Comparison of ENCODE assay signal across 8 cellular contexts in the genomic region with DNA sequence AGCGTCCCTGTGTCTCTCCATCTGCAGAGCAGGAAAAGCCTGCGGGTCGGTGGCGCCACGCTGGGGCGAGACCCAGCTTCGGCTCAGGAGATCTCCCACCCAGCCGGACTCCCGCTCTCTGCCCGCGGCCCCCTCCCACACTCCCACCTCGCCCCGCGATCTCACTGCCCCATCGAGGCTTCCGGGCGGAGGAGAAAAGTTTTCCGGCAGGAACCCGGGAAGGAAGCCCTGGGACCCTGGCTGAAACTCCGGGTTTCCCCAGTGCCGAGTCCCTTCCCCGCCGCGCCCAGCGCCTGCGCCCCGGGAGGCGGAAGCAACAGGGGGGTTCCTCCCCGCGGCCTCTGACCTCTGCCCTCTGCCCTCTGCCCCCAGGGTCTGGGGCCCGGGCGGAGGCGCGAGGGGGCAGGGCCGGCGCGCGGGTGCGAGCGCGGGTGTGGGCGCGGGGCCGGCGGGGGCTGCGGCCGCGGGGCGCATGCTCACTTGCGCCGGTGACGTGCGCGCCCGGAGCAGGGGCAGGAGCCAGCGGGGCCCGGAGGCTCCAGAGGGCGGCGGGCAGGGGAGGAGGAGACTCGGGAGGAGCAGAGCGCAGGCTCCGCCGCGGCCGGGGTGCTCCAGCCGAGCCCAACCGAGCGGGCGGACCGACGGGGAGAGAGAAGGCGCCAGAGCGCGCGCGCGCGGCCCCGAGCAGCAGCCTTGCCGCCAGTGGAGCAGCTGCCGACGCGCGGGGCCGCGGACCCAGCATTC. TPM values are rescaled to one million over a fixed set of nuclear protein-coding genes. Genes with fewer than 3 reads are reported as not detected.
A peak's percentile ranks its signal among the peaks of the same experiment; 100 is the strongest.
DNase-seq lines count a peak whose midpoint lies in the region; ATAC-seq and TF ChIP-seq lines count a peak whose summit lies in the region.

Gene ATP11A (plus strand): TSS at position 541 of the 744 bp plus-strand sequence. CDS start 379 bp downstream, outside the sequence.

- H3K9me3 Mint-ChIP-seq in stimulated activated naive CD8-positive, alpha-beta T cell treated with anti-CD3 and anti-CD28 coated beads, Interleukin-15, Interleukin-2, amounts not matched to agents 100 ng/mL and 50 ng/mL, for 24 hours: no peaks in the 10 kb centered on the region

- ATAC-seq in GM21717 (IDR thresholded peaks at IDR 0.05; ENCODE audit: unreplicated experiment): peak; percentile 84

- no peak for TF ChIP-seq RAD21 in neural cell (conservative IDR thresholded peaks at IDR 0.05)

- H3K36me3 Mint-ChIP-seq in stimulated activated naive CD8-positive, alpha-beta T cell treated with anti-CD3 and anti-CD28 coated beads, Interleukin-15, Interleukin-2, amounts not matched to agents 100 ng/mL and 50 ng/mL, for 24 hours (ENCODE audit: low read depth): no peaks in the 10 kb centered on the region

- in situ Hi-C loops in KBM-7 (cut with MboI; ENCODE audit: low pct_unique_long_range_greater_than_20kb, low sequenced_read_pairs): no loop called here

- peak within 1 kb of the TSS; percentile 64 for H3K9ac ChIP-seq in neural cell (ENCODE audit: low read length)

- H3K4me1 ChIP-seq in DOHH2 (ENCODE audit: control insufficient read depth, low read length): peaks cover 44% of the 10 kb centered on the region

- peaks cover 52% of the 10 kb centered on the region for H3K4me1 Mint-ChIP-seq in stimulated activated naive CD8-positive, alpha-beta T cell treated with anti-CD3 and anti-CD28 coated beads, Interleukin-15, Interleukin-2, amounts not matched to agents 100 ng/mL and 50 ng/mL, for 24 hours (ENCODE audit: low read depth)

- H3K27ac Mint-ChIP-seq in stimulated activated naive CD8-positive, alpha-beta T cell treated with anti-CD3 and anti-CD28 coated beads, Interleukin-15, Interleukin-2, amounts not matched to agents 100 ng/mL and 50 ng/mL, for 24 hours: peak within 1 kb of the TSS; percentile 89

- peak within 1 kb of the TSS; percentile 34 for H3K27ac ChIP-seq in DOHH2 (ENCODE audit: low read depth, low read length)
- H3K27ac ChIP-seq in neural cell (ENCODE audit: low read length): no peak within 1 kb of the TSS

- peak within 1 kb of the TSS; percentile 88 for H3K4me3 Mint-ChIP-seq in stimulated activated naive CD8-positive, alpha-beta T cell treated with anti-CD3 and anti-CD28 coated beads, Interleukin-15, Interleukin-2, amounts not matched to agents 100 ng/mL and 50 ng/mL, for 24 hours

- TF ChIP-seq EP300 in neural cell (conservative IDR thresholded peaks at IDR 0.05; ENCODE audit: poor library complexity, severe bottlenecking): peak; percentile 20

- H3K79me2 ChIP-seq in DOHH2 (ENCODE audit: control insufficient read depth, low read length) (peaks cover 42% of the 10 kb centered on the region), neural cell (replicated peaks; ENCODE audit: insufficient read depth, low read length) (peaks cover 14% of the 10 kb centered on the region)

- no peak for TF ChIP-seq CTCF in DOHH2 (IDR thresholded peaks at IDR 0.05; ENCODE audit: low read depth, low read length, poor library complexity, severe bottlenecking)
- no peak for TF ChIP-seq CTCF in neural cell (IDR thresholded peaks at IDR 0.05; ENCODE audit: poor library complexity, severe bottlenecking)

- H3K9me3 ChIP-seq in DOHH2 (ENCODE audit: control insufficient read depth, insufficient read depth, low read length): no peaks in the 10 kb centered on the region
- no peaks in the 10 kb centered on the region for H3K9me3 ChIP-seq in neural cell (ENCODE audit: low read length)

- H3K9me2 ChIP-seq in DOHH2 (replicated peaks; ENCODE audit: control insufficient read depth, low read length) (no peaks in the 10 kb centered on the region), neural cell (ENCODE audit: insufficient read depth, low read length) (no peaks in the 10 kb centered on the region)

- H3K4me2 ChIP-seq in DOHH2 (ENCODE audit: low read length) (peak within 1 kb of the TSS; percentile 84), neural cell (ENCODE audit: low read length) (peak within 1 kb of the TSS; percentile 69)

- H3K36me3 ChIP-seq in DOHH2 (ENCODE audit: control insufficient read depth, low read length) (no peaks in the 10 kb centered on the region), neural cell (ENCODE audit: insufficient read depth, low read length) (no peaks in the 10 kb centered on the region)

- DNase-seq in KBM-7 (peak; percentile 84), SIG-M5 (lab: John Stamatoyannopoulos, UW) (peak; percentile 37), activated gamma-delta T cell (lab: John Stamatoyannopoulos, UW) (peak; percentile 70), fibroblast of the conjunctiva (ENCODE audit: low read depth) (peak; percentile 79)

- H2AFZ ChIP-seq in neural cell (ENCODE audit: low read depth, low read length): no peak within 1 kb of the TSS

- H3K27me3 Mint-ChIP-seq in stimulated activated naive CD8-positive, alpha-beta T cell treated with anti-CD3 and anti-CD28 coated beads, Interleukin-15, Interleukin-2, amounts not matched to agents 100 ng/mL and 50 ng/mL, for 24 hours: no peaks in the 10 kb centered on the region

- H3K4me3 ChIP-seq in DOHH2 (ENCODE audit: low read length) (peak within 1 kb of the TSS; percentile 74), neural cell (ENCODE audit: low read length) (peak within 1 kb of the TSS; percentile 80)

- peaks cover 2% of the 10 kb centered on the region; the same call in 1 of the 2 replicates for H3F3A ChIP-seq in DOHH2 (ENCODE audit: control insufficient read depth, insufficient read depth)
- H3F3A ChIP-seq in neural cell (ENCODE audit: insufficient read depth, low read length, poor library complexity, severe bottlenecking): no peaks in the 10 kb centered on the region

- H3K27me3 ChIP-seq in DOHH2 (ENCODE audit: control insufficient read depth, low read length) (no peaks in the 10 kb centered on the region), neural cell (ENCODE audit: insufficient read depth, low read depth, low read length) (no peaks in the 10 kb centered on the region)

- H4K20me1 ChIP-seq in DOHH2 (ENCODE audit: control insufficient read depth, insufficient read depth, low read depth, low read length) (peaks cover 21% of the 10 kb centered on the region), neural cell (ENCODE audit: insufficient read depth) (no peaks in the 10 kb centered on the region)

TF ChIP-seq in neural cell, 6 proteins besides CTCF, POLR2A, EP300 and RAD21:
- no peak for TF ChIP-seq MXI1 (conservative IDR thresholded peaks at IDR 0.05; ENCODE audit: poor library complexity, severe bottlenecking)
- no peak for TF ChIP-seq POLR2AphosphoS5 (IDR thresholded peaks at IDR 0.05)
- TF ChIP-seq SMC3 (conservative IDR thresholded peaks at IDR 0.05; ENCODE audit: poor library complexity): no peak
- no peak for TF ChIP-seq TAF1 (IDR thresholded peaks at IDR 0.05; ENCODE audit: low read depth)
- no peak for TF ChIP-seq REST (IDR thresholded peaks at IDR 0.05; ENCODE audit: borderline replicate concordance)
- no peak for TF ChIP-seq EZH2 (IDR thresholded peaks at IDR 0.05; ENCODE audit: borderline replicate concordance, insufficient read depth, low read length, poor library complexity, severe bottlenecking)

RNA-seq across cellular contexts. Expression of gene ATP11A, which starts in this region (rescaled TPM):
- 3.0 TPM in 2 replicates for polyA plus RNA-seq in neural cell
- 9.5 and 12.3 TPM in 2 replicates for polyA minus RNA-seq in neural cell
